16 cellular contexts compared by ENCODE assay signal in genomic region chr19:7841751-7842660, GRCh38. TPM values are rescaled to one million over a fixed set of nuclear protein-coding genes. Genes with fewer than 3 reads are reported as not detected.
DNase-seq lines count a peak whose midpoint lies in the region; ATAC-seq, FAIRE-seq and TF ChIP-seq lines count a peak whose summit lies in the region.
"Had no signal": no experiment of that assay in that cellular context is flagged by ENCODE, and none has a peak within 500 bp of the region (broad histone marks: within the 10 kb centered on the region; RNA-seq: fewer than 3 reads in every experiment).

No MANE protein-coding gene starts in this region.

- peak; percentile 0 for DNase-seq in Daoy (ENCODE audit: low read depth)
- no peak for DNase-seq in GM12892 (ENCODE audit: insufficient read length)
- DNase-seq in RWPE2 (ENCODE audit: low spot score) = peak; percentile 33
- no peak for DNase-seq in keratinocyte (ENCODE audit: low read depth, low spot score)
- DNase-seq in substantia nigra (lab: John Stamatoyannopoulos, UW) = no peak
- no peak for DNase-seq in activated naive CD8-positive, alpha-beta T cell treated with anti-CD3 and anti-CD28 coated beads for 36 hours
- no peak for DNase-seq in kidney glomerular epithelial cell (lab: John Stamatoyannopoulos, UW)
- no peak for DNase-seq in iPS-NIHi11 (ENCODE audit: low spot score)
- DNase-seq: BE2C; CD4-positive, alpha-beta memory T cell; DMS79 treated with DMSO at 0.1 percent for 48 hours; GDM1 had no signal

- no peak overlapping the region for H2AFZ ChIP-seq in keratinocyte (ENCODE audit: control insufficient read depth, low read length)

- FAIRE-seq in GM12892 (lab: Jason Lieb, UNC) = peak; percentile 9
- FAIRE-seq in keratinocyte (lab: Jason Lieb, UNC) = peak; percentile 26
- FAIRE-seq: A549, H54 had no signal

- H3K9me1 ChIP-seq in keratinocyte (ENCODE audit: control insufficient read depth, extremely low read depth, insufficient read depth, low read length) = no peaks in the 10 kb centered on the region

- H3K79me2 ChIP-seq in keratinocyte (ENCODE audit: control insufficient read depth, insufficient read depth, low read length) = peaks cover 6% of the 10 kb centered on the region

- no peaks in the 10 kb centered on the region for H3K36me3 ChIP-seq in RWPE2 (ENCODE audit: low read depth)
- no peaks in the 10 kb centered on the region for H3K36me3 ChIP-seq in keratinocyte (ENCODE audit: control insufficient read depth in 2 of 2, extremely low read depth in 1 of 2, insufficient read depth in 2 of 2, low read length in 2 of 2)
- H3K36me3 ChIP-seq: BE2C had no signal

- dilution Hi-C loops in keratinocyte (cut with MboI; ENCODE audit: extremely low pct_ligation_motif_present, low sequenced_read_pairs) = no loop called here

- H3K27me3 ChIP-seq in RWPE2 (ENCODE audit: insufficient read depth, poor library complexity, severe bottlenecking) (no peaks in the 10 kb centered on the region), keratinocyte (ENCODE audit: control insufficient read depth, extremely low read depth, insufficient read depth, low read length) (no peaks in the 10 kb centered on the region)
- H3K27me3 ChIP-seq: BE2C had no signal

- ATAC-seq in RWPE2 (ENCODE audit: low read depth) = no peak
- ATAC-seq: A549 had no signal

- peaks cover 13% of the 10 kb centered on the region for H3K4me1 ChIP-seq in RWPE2 (ENCODE audit: insufficient read depth, poor library complexity, severe bottlenecking)
- peaks cover 13% of the 10 kb centered on the region for H3K4me1 ChIP-seq in keratinocyte (ENCODE audit: control insufficient read depth, extremely low read depth, insufficient read depth, low read length)
- H3K4me1 ChIP-seq: BE2C had no signal

- no peak for TF ChIP-seq POLR2A in GM12892 (IDR thresholded peaks at IDR 0.05; ENCODE audit: low read depth, low read length)

- no peaks in the 10 kb centered on the region for H3K4me1 Mint-ChIP-seq in activated naive CD8-positive, alpha-beta T cell treated with anti-CD3 and anti-CD28 coated beads for 36 hours
- H3K4me1 Mint-ChIP-seq: CD4-positive, alpha-beta memory T cell had no signal

- no peaks in the 10 kb centered on the region for H3K9me3 Mint-ChIP-seq in activated naive CD8-positive, alpha-beta T cell treated with anti-CD3 and anti-CD28 coated beads for 36 hours
- H3K9me3 Mint-ChIP-seq: CD4-positive, alpha-beta memory T cell had no signal

- H3K27me3 Mint-ChIP-seq in activated naive CD8-positive, alpha-beta T cell treated with anti-CD3 and anti-CD28 coated beads for 36 hours = no peaks in the 10 kb centered on the region
- H3K27me3 Mint-ChIP-seq: CD4-positive, alpha-beta memory T cell had no signal

- no peak overlapping the region for H3K4me3 Mint-ChIP-seq in activated naive CD8-positive, alpha-beta T cell treated with anti-CD3 and anti-CD28 coated beads for 36 hours
- H3K4me3 Mint-ChIP-seq: CD4-positive, alpha-beta memory T cell had no signal

- no peak overlapping the region for H3K4me2 ChIP-seq in keratinocyte (ENCODE audit: control insufficient read depth, extremely low read depth, insufficient read depth, low read depth, low read length)
- H3K4me2 ChIP-seq: A549 had no signal

- H3K4me3 ChIP-seq in RWPE2 (ENCODE audit: severe bottlenecking) (no peak overlapping the region), keratinocyte (ENCODE audit: control insufficient read depth in 2 of 3, extremely low read depth in 1 of 3, insufficient read depth in 2 of 3, low read depth in 1 of 3, low read length in 3 of 3) (no peak overlapping the region)
- H3K4me3 ChIP-seq: A549 had no signal

- no peaks in the 10 kb centered on the region for H4K20me1 ChIP-seq in keratinocyte (ENCODE audit: control insufficient read depth, extremely low read depth, insufficient read depth, low read length)

- TF ChIP-seq CTCF in RWPE2 (IDR thresholded peaks at IDR 0.05; ENCODE audit: poor library complexity, severe bottlenecking) (no peak), keratinocyte (optimal IDR thresholded peaks at IDR 0.05 in 1 of 3, IDR thresholded peaks at IDR 0.05 in 1 of 3, conservative IDR thresholded peaks at IDR 0.05 in 1 of 3; ENCODE audit: extremely low read depth in 1 of 3, insufficient read depth in 2 of 3, low read length in 3 of 3) (no peak)

- no peak overlapping the region for H3K27ac Mint-ChIP-seq in activated naive CD8-positive, alpha-beta T cell treated with anti-CD3 and anti-CD28 coated beads for 36 hours

- H3K36me3 Mint-ChIP-seq in activated naive CD8-positive, alpha-beta T cell treated with anti-CD3 and anti-CD28 coated beads for 36 hours = no peaks in the 10 kb centered on the region
- H3K36me3 Mint-ChIP-seq: CD4-positive, alpha-beta memory T cell had no signal

- H3K9me3 ChIP-seq in RWPE2 (ENCODE audit: severe bottlenecking) (no peaks in the 10 kb centered on the region), keratinocyte (ENCODE audit: control insufficient read depth, low read depth, low read length) (no peaks in the 10 kb centered on the region)
- H3K9me3 ChIP-seq: A549 had no signal

- no peak overlapping the region for H3K27ac ChIP-seq in RWPE2 (ENCODE audit: poor library complexity, severe bottlenecking)
- H3K27ac ChIP-seq in keratinocyte (ENCODE audit: control insufficient read depth, insufficient read depth, low read length) = no peak overlapping the region
- no peak overlapping the region for H3K27ac ChIP-seq in substantia nigra (ENCODE audit: low read depth, low read length, poor library complexity, severe bottlenecking)
- H3K27ac ChIP-seq: A549, C4-2B had no signal

- H3K9ac ChIP-seq in keratinocyte (ENCODE audit: control insufficient read depth, extremely low read depth, insufficient read depth, low read length) = no peak overlapping the region

RNA-seq across cellular contexts. Expression of gene EVI5L, which starts 12.0 kb away (rescaled TPM):
- 9.3 and 11.7 TPM in 2 replicates for total RNA-seq in Daoy (2014; rRNA removed; shearing (Covaris generic))
- 7.0 TPM for polyA plus RNA-seq in GM12892 (2012; ENCODE audit: missing spikeins)
- 7.5 to 14.8 TPM (median 8.5 TPM) in 3 replicates for polyA plus RNA-seq in keratinocyte
- 7.9 TPM for polyA plus RNA-seq in keratinocyte (2011; ENCODE audit: low read depth)
- 13.9 and 14.5 TPM in 2 replicates for polyA plus RNA-seq in keratinocyte (2011; cell fraction: cytosol; rRNA removed)
- 18.2 and 28.8 TPM in 2 replicates for polyA plus RNA-seq in keratinocyte (2011; cell fraction: nucleus; rRNA removed)
- polyA plus RNA-seq in keratinocyte (2012; ENCODE audit: low replicate concordance) = 13.3 and 15.3 TPM in 2 replicates
- polyA minus RNA-seq in keratinocyte = 21.3 to 84.7 TPM (median 38.6 TPM) in 3 replicates
- polyA minus RNA-seq in keratinocyte (2011; cell fraction: cytosol; rRNA and poly(A)+ RNA removed) = 23.8 TPM
- polyA minus RNA-seq in keratinocyte (2011; cell fraction: nucleus; rRNA and poly(A)+ RNA removed) = 9.5 and 11.1 TPM in 2 replicates
- total RNA-seq in activated naive CD8-positive, alpha-beta T cell treated with anti-CD3 and anti-CD28 coated beads for 36 hours = 1 to 10 TPM; 4.8 TPM

RNA-seq across cellular contexts. Expression of gene PRR36, which starts 32.2 kb away (rescaled TPM):
- total RNA-seq in Daoy (2014; rRNA removed; shearing (Covaris generic)) = not detected in 2 replicates
- not detected for polyA plus RNA-seq in GM12892 (2012; ENCODE audit: missing spikeins)
- 0.05 TPM in 2 of 3 replicates, not detected in the other for polyA plus RNA-seq in keratinocyte
- polyA plus RNA-seq in keratinocyte (2011; ENCODE audit: low read depth) = not detected
- polyA plus RNA-seq in keratinocyte (2011; cell fraction: cytosol; rRNA removed) = 0.04 and 0.08 TPM in 2 replicates
- polyA plus RNA-seq in keratinocyte (2011; cell fraction: nucleus; rRNA removed) = 0.04 and 0.07 TPM in 2 replicates
- polyA plus RNA-seq in keratinocyte (2012; ENCODE audit: low replicate concordance) = 0.08 and 0.21 TPM in 2 replicates
- polyA minus RNA-seq in keratinocyte = not detected in 3 replicates
- not detected for polyA minus RNA-seq in keratinocyte (2011; cell fraction: cytosol; rRNA and poly(A)+ RNA removed)
- polyA minus RNA-seq in keratinocyte (2011; cell fraction: nucleus; rRNA and poly(A)+ RNA removed) = not detected in 2 replicates
- under 1 TPM in 1 of 2 experiments, not detected in 1; 0.10 TPM for total RNA-seq in activated naive CD8-positive, alpha-beta T cell treated with anti-CD3 and anti-CD28 coated beads for 36 hours
- polyA plus RNA-seq: AG04450 had no signal

RNA-seq across cellular contexts. Expression of gene LRRC8E, which starts 46.3 kb away (rescaled TPM):
- total RNA-seq in Daoy (2014; rRNA removed; shearing (Covaris generic)) = 8.5 and 11.8 TPM in 2 replicates
- polyA plus RNA-seq in GM12892 (2012; ENCODE audit: missing spikeins) = not detected
- 11.5 to 22.2 TPM (median 13.5 TPM) in 3 replicates for polyA plus RNA-seq in keratinocyte
- polyA plus RNA-seq in keratinocyte (2011; ENCODE audit: low read depth) = 8.9 TPM
- 6.2 and 7.4 TPM in 2 replicates for polyA plus RNA-seq in keratinocyte (2011; cell fraction: cytosol; rRNA removed)
- polyA plus RNA-seq in keratinocyte (2011; cell fraction: nucleus; rRNA removed) = 23.6 and 28.4 TPM in 2 replicates
- polyA plus RNA-seq in keratinocyte (2012; ENCODE audit: low replicate concordance) = 10.5 and 20.0 TPM in 2 replicates
- polyA minus RNA-seq in keratinocyte = 14.7 to 18.5 TPM (median 18.4 TPM) in 3 replicates
- polyA minus RNA-seq in keratinocyte (2011; cell fraction: cytosol; rRNA and poly(A)+ RNA removed) = 12.5 TPM
- polyA minus RNA-seq in keratinocyte (2011; cell fraction: nucleus; rRNA and poly(A)+ RNA removed) = 25.3 and 31.3 TPM in 2 replicates
- total RNA-seq in activated naive CD8-positive, alpha-beta T cell treated with anti-CD3 and anti-CD28 coated beads for 36 hours = not detected
- total RNA-seq: CD4-positive, alpha-beta memory T cell had no signal
- polyA plus RNA-seq: CD4-positive, alpha-beta memory T cell had no signal

Comparison
In these comparisons a context has a peak if more than half of its experiments do, and no peak if none do; other contexts are left out.
1. DNase-seq: peak in Daoy (single experiment) and RWPE2 (single experiment); none in GM12892 (single experiment), keratinocyte (single experiment), substantia nigra (0 of 49), activated naive CD8-positive, alpha-beta T cell treated with anti-CD3 and anti-CD28 coated beads for 36 hours (single experiment), kidney glomerular epithelial cell (single experiment) and iPS-NIHi11 (single experiment).